8 cellular contexts compared by ENCODE assay signal in the genomic region with DNA sequence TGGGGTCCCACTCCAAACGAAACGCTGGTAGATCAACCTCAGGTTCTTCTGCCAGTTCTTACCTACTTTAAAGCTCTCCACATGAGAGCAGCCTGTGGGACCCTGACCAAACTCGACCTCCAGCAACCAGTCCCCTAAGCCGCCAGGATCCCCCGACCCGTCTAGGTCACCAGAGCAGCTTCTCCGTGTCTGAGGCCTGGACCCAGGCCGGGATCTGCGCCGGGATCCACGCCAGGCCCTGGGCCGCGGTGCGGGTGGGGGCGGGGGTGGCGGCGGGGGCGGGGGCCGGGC. TPM values are rescaled to one million over a fixed set of nuclear protein-coding genes. Genes with fewer than 3 reads are reported as not detected.
A peak's percentile ranks its signal among the peaks of the same experiment; 100 is the strongest.
DNase-seq lines count a peak whose midpoint lies in the region; ATAC-seq and TF ChIP-seq lines count a peak whose summit lies in the region.

No MANE protein-coding gene starts in this region.

- DNase-seq in AG04450 (ENCODE audit: low read depth, low spot score) (no peak), GM23248 (no peak), midbrain (lab: John Stamatoyannopoulos, UW) (peak; percentile 38), NCI-H1930 (lab: John Stamatoyannopoulos, UW) (no peak), AG08396 (ENCODE audit: low spot score) (no peak)
- no peak for DNase-seq in activated CD8-positive, alpha-beta memory T cell treated with anti-CD3 and anti-CD28 coated beads for 24 hours

- H3K4me3 ChIP-seq in AG04450 (ENCODE audit: low read depth, low read length): peak overlapping the region; percentile 49
- H3K4me3 ChIP-seq in GM23248: no peak overlapping the region

- no peak overlapping the region for H3K4me2 ChIP-seq in GM23248 (ENCODE audit: unreplicated experiment)

- no peaks in the 10 kb centered on the region for H3F3A ChIP-seq in GM23248 (ENCODE audit: insufficient read depth)

- no peaks in the 10 kb centered on the region for H3K79me2 ChIP-seq in GM23248 (ENCODE audit: insufficient read depth)

- in situ Hi-C loops in GM23248 (cut with MboI): no loop called here

- H3K9me3 ChIP-seq in AG04450 (ENCODE audit: control insufficient read depth, insufficient read depth, low read length): no peaks in the 10 kb centered on the region
- H3K9me3 ChIP-seq in GM23248 (ENCODE audit: low read depth): no peaks in the 10 kb centered on the region

- no peaks in the 10 kb centered on the region for H3K36me3 ChIP-seq in GM23248 (ENCODE audit: low read depth)

- WGBS in GM23248 (ENCODE audit: low coverage in 1 of 2, low lambda C conversion rate in 2 of 2, missing lambda C conversion rate in 2 of 2), 2 experiments: 0 to 3% methylated on average over 5 to 8 of the region's 19 CpGs

- ATAC-seq in GM21423 (IDR thresholded peaks at IDR 0.05; ENCODE audit: unreplicated experiment): no peak

- CTCF ChIA-PET in AG04450 (lab: Charles Lee): interaction anchor here (0.6 kb wide), 1 partner anchor 392 kb away, joined by 3 read pairs; no protein-coding TSS in a partner anchor

- no peaks in the 10 kb centered on the region for H4K20me1 ChIP-seq in GM23248 (ENCODE audit: insufficient read depth)

- no peak for TF ChIP-seq CTCF in AG04450 (IDR thresholded peaks at IDR 0.05; ENCODE audit: low read depth, low read length)

- H3K27ac ChIP-seq in AG04450 (ENCODE audit: low read depth, low read length): no peak overlapping the region
- no peak overlapping the region for H3K27ac ChIP-seq in GM23248
- H3K27ac ChIP-seq in angular gyrus (ENCODE audit: low read depth, low read length): peak overlapping the region; percentile 55

- H3K4me1 ChIP-seq in GM23248 (ENCODE audit: insufficient read depth): no peaks in the 10 kb centered on the region

- POLR2A ChIA-PET in AG04450 (lab: Yijun Ruan, JAX): interaction anchor here (1.5 kb wide), 1 partner anchor 229 kb away, joined by 5 read pairs; the partner anchor contains the start of gene RRAGB

- 0 out of 2 replicates have a peak overlapping the region, but pooled peaks have one; percentile 34 for H3K9ac ChIP-seq in GM23248

- no peaks in the 10 kb centered on the region for H3K9me2 ChIP-seq in GM23248 (ENCODE audit: insufficient read depth)

- no peaks in the 10 kb centered on the region for H3K27me3 ChIP-seq in AG04450 (ENCODE audit: control insufficient read depth, insufficient read depth, low read length)
- no peaks in the 10 kb centered on the region for H3K27me3 ChIP-seq in GM23248 (replicated peaks; ENCODE audit: insufficient read depth)

- H2AFZ ChIP-seq in GM23248: peak overlapping the region; percentile 74

RNA-seq across cellular contexts. Expression of gene USP51, which starts 1.4 kb away (rescaled TPM):
- 0.96 and 1.4 TPM in 2 replicates for polyA plus RNA-seq in AG04450 (2011; rRNA removed)
- polyA minus RNA-seq in AG04450 (2011; rRNA and poly(A)+ RNA removed): 3.8 and 4.3 TPM in 2 replicates
- 0.89 and 1.1 TPM in 2 replicates for total RNA-seq in GM23248 (2014; rRNA removed; shearing (Covaris generic))
- 0.23 and 0.48 TPM in 2 replicates for polyA plus RNA-seq in GM23248 (2016; fragmentation: Nextera tagmentation; extraction: Ambion mirVana)

RNA-seq across cellular contexts. Expression of gene MAGEH1, which starts 36.3 kb away (rescaled TPM):
- polyA plus RNA-seq in AG04450 (2011; rRNA removed) (31.5 and 41.9 TPM in 2 replicates), GM23248 (2016; fragmentation: Nextera tagmentation; extraction: Ambion mirVana) (38.3 and 38.6 TPM in 2 replicates)
- polyA minus RNA-seq in AG04450 (2011; rRNA and poly(A)+ RNA removed): 12.9 and 14.7 TPM in 2 replicates
- 32.5 and 37.2 TPM in 2 replicates for total RNA-seq in GM23248 (2014; rRNA removed; shearing (Covaris generic))
